In genomic region chr21:32994305-32994704, GRCh38 we compare ENCODE assay signal across 8 cellular contexts. TPM values are rescaled to one million over a fixed set of nuclear protein-coding genes. Genes with fewer than 3 reads are reported as not detected.
DNase-seq lines count a peak whose midpoint lies in the region; ATAC-seq and TF ChIP-seq lines count a peak whose summit lies in the region.

No MANE protein-coding gene starts in this region.

- peaks cover 12% of the 10 kb centered on the region for H3K4me1 Mint-ChIP-seq in glutamatergic neuron (ENCODE audit: low read depth, unreplicated experiment)
- no peaks in the 10 kb centered on the region for H3K4me1 Mint-ChIP-seq in stimulated activated memory B cell treated with anti-CD40 and anti-IgM and Interleukin-4, amounts not matched to agents 10 μg/mL and 1 μg/mL and 100 μg/mL, for 72 hours

- no peak overlapping the region for H3K27ac Mint-ChIP-seq in glutamatergic neuron (ENCODE audit: unreplicated experiment)
- no peak overlapping the region for H3K27ac Mint-ChIP-seq in stimulated activated memory B cell treated with anti-CD40 and anti-IgM and Interleukin-4, amounts not matched to agents 10 μg/mL and 1 μg/mL and 100 μg/mL, for 72 hours

- in situ Hi-C loops in SK-MEL-5 (cut with HindIII; ENCODE audit: low pct_unique_long_range_greater_than_20kb, low sequenced_read_pairs): no loop called here

- no peak overlapping the region for H3K4me3 ChIP-seq in AG10803 (ENCODE audit: low read length)
- no peak overlapping the region for H3K4me3 ChIP-seq in H7 (ENCODE audit: insufficient read depth, low read depth, low read length)

- TF ChIP-seq CTCF in AG10803 (conservative IDR thresholded peaks at IDR 0.05; ENCODE audit: low read length) (peak; percentile 64), glutamatergic neuron (IDR thresholded peaks at IDR 0.05; ENCODE audit: partially characterized antibody, unreplicated experiment) (peak; percentile 18)

- ATAC-seq in stimulated activated memory B cell treated with anti-CD40 and anti-IgM and Interleukin-4, amounts not matched to agents 10 μg/mL and 1 μg/mL and 100 μg/mL, for 72 hours: no peak
- ATAC-seq in HG02973 (IDR thresholded peaks at IDR 0.05; ENCODE audit: unreplicated experiment): no peak

- peak; percentile 26 for DNase-seq in AG10803 (ENCODE audit: low read depth)
- peak; percentile 59 for DNase-seq in H7
- DNase-seq in SK-MEL-5 (ENCODE audit: low read depth, low spot score): peak; percentile 58
- no peak for DNase-seq in glutamatergic neuron
- no peak for DNase-seq in T-helper 9 cell
- DNase-seq in stimulated activated CD4-positive, alpha-beta T cell treated with anti-CD3 and anti-CD28 coated beads, Interleukin-1b, Interleukin-23, amount 100 ng/mL, for 48 hours: no peak

- H3K36me3 ChIP-seq in H7 (replicated peaks; ENCODE audit: control insufficient read depth, insufficient read depth, low read length): no peaks in the 10 kb centered on the region

- no peaks in the 10 kb centered on the region for H3K27me3 ChIP-seq in H7 (ENCODE audit: control insufficient read depth, insufficient read depth, low read length)

- H3K27me3 Mint-ChIP-seq in glutamatergic neuron (ENCODE audit: unreplicated experiment): peaks cover 2% of the 10 kb centered on the region
- H3K27me3 Mint-ChIP-seq in stimulated activated memory B cell treated with anti-CD40 and anti-IgM and Interleukin-4, amounts not matched to agents 10 μg/mL and 1 μg/mL and 100 μg/mL, for 72 hours: peaks cover 51% of the 10 kb centered on the region

- no peak overlapping the region for H3K4me3 Mint-ChIP-seq in glutamatergic neuron (ENCODE audit: unreplicated experiment)
- no peak overlapping the region for H3K4me3 Mint-ChIP-seq in stimulated activated memory B cell treated with anti-CD40 and anti-IgM and Interleukin-4, amounts not matched to agents 10 μg/mL and 1 μg/mL and 100 μg/mL, for 72 hours

- no peaks in the 10 kb centered on the region for H3K9me3 Mint-ChIP-seq in glutamatergic neuron (ENCODE audit: unreplicated experiment)
- no peaks in the 10 kb centered on the region for H3K9me3 Mint-ChIP-seq in stimulated activated memory B cell treated with anti-CD40 and anti-IgM and Interleukin-4, amounts not matched to agents 10 μg/mL and 1 μg/mL and 100 μg/mL, for 72 hours

- peaks cover 9% of the 10 kb centered on the region for H3K36me3 Mint-ChIP-seq in glutamatergic neuron (ENCODE audit: unreplicated experiment)
- no peaks in the 10 kb centered on the region for H3K36me3 Mint-ChIP-seq in stimulated activated memory B cell treated with anti-CD40 and anti-IgM and Interleukin-4, amounts not matched to agents 10 μg/mL and 1 μg/mL and 100 μg/mL, for 72 hours

RNA-seq across cellular contexts. Expression of gene OLIG2, which starts 31.4 kb away (rescaled TPM):
- total RNA-seq in H7 (2014; rRNA removed; shearing (Covaris generic)): 0.17 and 0.67 TPM in 2 replicates
- 24.4 and 25.8 TPM in 2 replicates for total RNA-seq in SK-MEL-5 (2014; rRNA removed; shearing (Covaris generic))
- polyA plus RNA-seq in SK-MEL-5 (2015; cell fraction: cytosol; rRNA removed): 53.7 and 67.9 TPM in 2 replicates
- polyA plus RNA-seq in SK-MEL-5 (2015; cell fraction: nucleus; rRNA removed): 24.1 and 33.4 TPM in 2 replicates
- total RNA-seq in glutamatergic neuron (ENCODE audit: unreplicated experiment): 21.4 TPM

Comparison
In these comparisons a context has a peak if more than half of its experiments do, and no peak if none do; other contexts are left out.
1. DNase-seq: peak in AG10803 (single experiment), H7 (single experiment) and SK-MEL-5 (single experiment); none in glutamatergic neuron (single experiment), T-helper 9 cell (single experiment) and stimulated activated CD4-positive, alpha-beta T cell treated with anti-CD3 and anti-CD28 coated beads, Interleukin-1b, Interleukin-23, amount 100 ng/mL, for 48 hours (single experiment).
2. RNA of gene OLIG2, which starts 31.4 kb away (total RNA-seq): 24.4 to 25.8 TPM in SK-MEL-5 and 21.4 TPM in glutamatergic neuron (single experiment); 0.17 to 0.67 TPM in H7; every median in the first group is over 10 times any median in the second.